10 cellular contexts compared by ENCODE assay signal in the genomic region with DNA sequence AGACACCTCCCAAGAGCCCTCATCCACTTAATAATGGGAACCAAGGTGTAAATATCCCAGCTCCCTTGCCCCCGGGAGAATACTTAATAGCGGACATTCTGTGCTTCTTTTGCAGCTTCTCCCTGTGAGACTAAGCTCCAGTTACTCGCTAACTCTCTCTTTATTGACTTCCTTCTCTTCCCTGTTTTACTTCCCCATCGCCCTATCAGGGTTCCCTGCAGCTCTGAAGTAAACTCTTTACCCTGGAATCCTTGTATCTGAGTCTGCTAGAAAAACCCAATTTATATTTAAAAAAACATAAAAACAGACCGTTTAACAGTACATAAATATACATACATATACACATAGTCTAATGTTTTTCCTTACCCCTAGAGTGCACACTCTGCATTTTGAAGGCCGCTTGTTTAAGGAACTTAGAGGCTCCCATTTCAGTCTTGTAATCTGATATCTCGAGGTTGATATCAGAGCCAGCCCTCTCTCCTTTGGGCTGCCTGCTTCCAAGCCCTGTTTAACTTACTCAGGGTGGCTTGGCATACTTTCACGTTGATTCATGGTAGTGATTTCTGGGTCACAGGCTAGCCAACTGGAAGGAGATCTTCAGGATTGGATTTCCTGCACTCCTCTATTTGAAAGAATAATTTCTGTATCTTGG.
A peak's percentile ranks its signal among the peaks of the same experiment; 100 is the strongest.
DNase-seq lines count a peak whose midpoint lies in the region; ATAC-seq and TF ChIP-seq lines count a peak whose summit lies in the region.
"Had no signal": no experiment of that assay in that cellular context is flagged by ENCODE, and none has a peak within 500 bp of the region (broad histone marks: within the 10 kb centered on the region; RNA-seq: fewer than 3 reads in every experiment).

No MANE protein-coding gene starts in this region.

- peaks cover 13% of the 10 kb centered on the region for H3K4me1 ChIP-seq in foreskin keratinocyte
- peaks cover 7% of the 10 kb centered on the region for H3K4me1 ChIP-seq in smooth muscle cell (ENCODE audit: low read depth)
- no peaks in the 10 kb centered on the region for H3K4me1 ChIP-seq in Peyer's patch

- TF ChIP-seq CTCF in RWPE1 (conservative IDR thresholded peaks at IDR 0.05; ENCODE audit: low read depth) (no peak), foreskin keratinocyte (conservative IDR thresholded peaks at IDR 0.05) (peak; percentile 26), smooth muscle cell (IDR thresholded peaks at IDR 0.05; ENCODE audit: borderline replicate concordance, insufficient read depth, poor library complexity, severe bottlenecking) (no peak), GM13976 (IDR thresholded peaks at IDR 0.05; ENCODE audit: borderline replicate concordance, control extremely low read depth, extremely low read depth, insufficient read depth, missing control alignments) (no peak), Peyer's patch (IDR thresholded peaks at IDR 0.05) (no peak)

- H3K36me3 ChIP-seq in smooth muscle cell (ENCODE audit: low read depth), result no peaks in the 10 kb centered on the region
- H3K36me3 ChIP-seq in Peyer's patch, result no peaks in the 10 kb centered on the region

- CTCF ChIA-PET in RWPE1 (lab: Yijun Ruan, JAX), result interaction anchor here (0.7 kb wide), 1 partner anchor 163 kb away, joined by 3 read pairs; no protein-coding TSS in a partner anchor

- H2AFZ ChIP-seq in smooth muscle cell (ENCODE audit: low read depth), result no peak overlapping the region

- in situ Hi-C loops in GM13976 (cut with MboI; ENCODE audit: low sequenced_read_pairs, unreplicated experiment), result no loop called here

- H3K4me3 ChIP-seq in smooth muscle cell (no peak overlapping the region), Peyer's patch (no peak overlapping the region)

- POLR2A ChIA-PET in RWPE1 (lab: Yijun Ruan, JAX; ENCODE audit: low non-redundant PET), result no interaction called here

- WGBS in smooth muscle cell (ENCODE audit: low lambda C conversion rate), result 20% methylated on average over 8 of the region's 8 CpGs

- DNase-seq in DMS53 (lab: John Stamatoyannopoulos, UW) (peak; percentile 24), DMS53 treated with DMSO at 0.1 percent for 48 hours (lab: John Stamatoyannopoulos, UW; ENCODE audit: unreplicated experiment) (no peak), RWPE1 (ENCODE audit: low spot score) (peak; percentile 41), foreskin keratinocyte (peak in 1 of 2 donors; percentile 74), smooth muscle cell (lab: John Stamatoyannopoulos, UW; ENCODE audit: unreplicated experiment) (no peak), GM13976 (ENCODE audit: low spot score) (no peak), occipital lobe (lab: John Stamatoyannopoulos, UW) (no peak), Peyer's patch (no peak)
- DNase-seq: 8988T, T-cell had no signal

- ATAC-seq in foreskin keratinocyte, result peak; percentile 88
- ATAC-seq: T-cell had no signal

- no peaks in the 10 kb centered on the region for H3F3A ChIP-seq in smooth muscle cell (ENCODE audit: low read depth)

- TF ChIP-seq POLR2A in Peyer's patch (IDR thresholded peaks at IDR 0.05), result no peak

- H3K9me3 ChIP-seq in smooth muscle cell (replicated peaks; ENCODE audit: low read depth) (no peaks in the 10 kb centered on the region), Peyer's patch (no peaks in the 10 kb centered on the region)

- no peak overlapping the region for H3K9ac ChIP-seq in smooth muscle cell (ENCODE audit: low read depth)

- peak overlapping the region; percentile 58 for H3K4me2 ChIP-seq in smooth muscle cell

- H3K27me3 ChIP-seq in foreskin keratinocyte (no peaks in the 10 kb centered on the region), smooth muscle cell (ENCODE audit: low read depth) (no peaks in the 10 kb centered on the region), Peyer's patch (no peaks in the 10 kb centered on the region)

- H3K27ac ChIP-seq in RWPE1, result no peak overlapping the region
- no peak overlapping the region for H3K27ac ChIP-seq in foreskin keratinocyte
- H3K27ac ChIP-seq in smooth muscle cell (ENCODE audit: low read depth), result peak overlapping the region; percentile 65
- H3K27ac ChIP-seq in Peyer's patch, result no peak overlapping the region

- no peaks in the 10 kb centered on the region for H4K20me1 ChIP-seq in smooth muscle cell (ENCODE audit: low read depth)

- no peaks in the 10 kb centered on the region for H3K79me2 ChIP-seq in smooth muscle cell (ENCODE audit: low read depth)

Comparison
In these comparisons a context has a peak if more than half of its experiments do, and no peak if none do; other contexts are left out.
1. DNase-seq: peak in DMS53 (single experiment) and RWPE1 (single experiment); none in DMS53 treated with DMSO at 0.1 percent for 48 hours (single experiment), smooth muscle cell (single experiment), GM13976 (single experiment), occipital lobe (single experiment) and Peyer's patch (0 of 3).